ENCODE assay signal across 28 cellular contexts in genomic region chr11:3215346-3216026, GRCh38. TPM values are rescaled to one million over a fixed set of nuclear protein-coding genes. Genes with fewer than 3 reads are reported as not detected.
DNase-seq lines count a peak whose midpoint lies in the region; ATAC-seq, FAIRE-seq and TF ChIP-seq lines count a peak whose summit lies in the region.
"Had no signal": no experiment of that assay in that cellular context is flagged by ENCODE, and none has a peak within 500 bp of the region (broad histone marks: within the 10 kb centered on the region; RNA-seq: fewer than 3 reads in every experiment).

No MANE protein-coding gene starts in this region.

- no peaks in the 10 kb centered on the region for H3K36me3 Mint-ChIP-seq in endothelial cell (ENCODE audit: low read depth, unreplicated experiment)
- H3K36me3 Mint-ChIP-seq: CD8-positive, alpha-beta T cell had no signal

- H3K4me1 ChIP-seq in kidney (ENCODE audit: control insufficient read depth in 1 of 2, insufficient read depth in 1 of 2, low read depth in 1 of 2, low read length in 2 of 2), result no peaks in the 10 kb centered on the region
- peaks cover 0 to 14% (median 0%) of the 10 kb centered on the region in 6 donors for H3K4me1 ChIP-seq in spleen
- H3K4me1 ChIP-seq: pancreas had no signal

- TF ChIP-seq CTCF in kidney (IDR thresholded peaks at IDR 0.05; ENCODE audit: borderline replicate concordance, extremely low read depth, insufficient read depth) (no peak), spleen (IDR thresholded peaks at IDR 0.05 in 8 of 11, conservative IDR thresholded peaks at IDR 0.05 in 3 of 11) (no peak), endothelial cell (IDR thresholded peaks at IDR 0.05; ENCODE audit: unreplicated experiment) (no peak)

- peaks cover 0 to 53% (median 0%) of the 10 kb centered on the region in 7 donors for H3K27me3 ChIP-seq in spleen (replicated peaks in 1 of 7)

- ATAC-seq in Right ventricle myocardium superior (ENCODE audit: poor library complexity) (no peak), Right ventricle myocardium inferior (no peak), GM19395 (IDR thresholded peaks at IDR 0.05; ENCODE audit: unreplicated experiment) (no peak), GM19455 (IDR thresholded peaks at IDR 0.05; ENCODE audit: unreplicated experiment) (no peak)
- ATAC-seq: activated CD8-positive, alpha-beta T cell treated with anti-CD3 and anti-CD28 coated beads, Interleukin-2, amount 10 ng/mL, durations not matched to agents 7 days and 5 days; CD8-positive, alpha-beta T cell; naive thymus-derived CD4-positive, alpha-beta T cell had no signal

- no peak overlapping the region for H3K27ac ChIP-seq in kidney (ENCODE audit: low read depth in 2 of 2, low read length in 2 of 2)
- no peak overlapping the region for H3K27ac ChIP-seq in spleen
- H3K27ac ChIP-seq: breast epithelium, KMS-11, pancreas, SK-N-MC, thoracic aorta, VCaP had no signal

- intact Hi-C loops in Right ventricle myocardium superior (cut with DNase I) (loop anchor here (5.0 kb wide), 2 partner anchors 108 to 178 kb away; no protein-coding TSS in a partner anchor), Right ventricle myocardium inferior (cut with DNase I) (loop anchor here (2.0 kb wide), 2 partner anchors 105 to 179 kb away; no protein-coding TSS in a partner anchor), kidney (cut with DNase I) (loop anchor here (10.0 kb wide), 1 partner anchor 181 kb away; no protein-coding TSS in a partner anchor), spleen (cut with DNase I; ENCODE audit: low total_unique reads) (loop anchor here (5.0 kb wide), 1 partner anchor 178 kb away; no protein-coding TSS in a partner anchor)

- H3K9me3 ChIP-seq in kidney (ENCODE audit: control insufficient read depth in 1 of 2, low read length in 2 of 2) (no peaks in the 10 kb centered on the region), spleen (peaks cover 0 to 16% (median 15%) of the 10 kb centered on the region in 8 donors)
- H3K9me3 ChIP-seq: pancreas had no signal

- no peak for FAIRE-seq in kidney (lab: Jason Lieb, UNC)
- FAIRE-seq: GM12891, pancreas had no signal

- H3K27ac Mint-ChIP-seq in endothelial cell (ENCODE audit: unreplicated experiment), result no peak overlapping the region
- H3K27ac Mint-ChIP-seq: activated CD8-positive, alpha-beta T cell treated with anti-CD3 and anti-CD28 coated beads, Interleukin-2, amount 10 ng/mL, durations not matched to agents 7 days and 5 days; CD8-positive, alpha-beta T cell; dendritic cell treated with granulocyte-macrophage colony-stimulating factor and Interleukin-4, amounts not matched to agents 40 ng/mL and 50 ng/mL, for 4 days; naive thymus-derived CD4-positive, alpha-beta T cell had no signal

- 59 to 89% (median 75%) methylated on average over 9 to 17 of the region's 17 CpGs for WGBS in spleen, 5 donors

- no peaks in the 10 kb centered on the region for H3K9me3 Mint-ChIP-seq in endothelial cell (ENCODE audit: unreplicated experiment)

- DNase-seq in Right ventricle myocardium superior (peak; percentile 37), Right ventricle myocardium inferior (ENCODE audit: missing footprints) (no peak), NCI-H69 (lab: John Stamatoyannopoulos, UW) (peak; percentile 66), kidney (peak; percentile 46), spleen (peak; percentile 63), endothelial cell (ENCODE audit: low spot score) (no peak)
- DNase-seq: activated CD8-positive, alpha-beta T cell treated with anti-CD3 and anti-CD28 coated beads, Interleukin-2, amount 10 ng/mL, durations not matched to agents 7 days and 5 days; activated T-cell treated with anti-CD3 and anti-CD28 coated beads, Interleukin-2, amount 50 U/mL, for 48 hours; CD8-positive, alpha-beta T cell; DMS79; foreskin fibroblast; GOT3; naive thymus-derived CD4-positive, alpha-beta T cell; NCI-H1048; NCI-H187 treated with DMSO at 0.1 percent for 48 hours; stimulated activated CD4-positive, alpha-beta T cell treated with anti-CD3 and anti-CD28 coated beads, Interleukin-2, amount 100 ng/mL, for 24 hours; stimulated activated naive CD4-positive, alpha-beta T cell; T-helper 2 cell had no signal

- TF ChIP-seq POLR2A in spleen (IDR thresholded peaks at IDR 0.05), result no peak

- no peak overlapping the region for H3K4me3 ChIP-seq in kidney (ENCODE audit: low read length in 2 of 2)
- H3K4me3 ChIP-seq in spleen, result no peak overlapping the region
- H3K4me3 ChIP-seq: breast epithelium, pancreas, SK-N-MC, thoracic aorta had no signal

- no peak overlapping the region for H3K9ac ChIP-seq in kidney (ENCODE audit: low read length in 2 of 2)
- H3K9ac ChIP-seq: KMS-11 had no signal

- peaks cover 49% of the 10 kb centered on the region for H3K4me1 Mint-ChIP-seq in endothelial cell (ENCODE audit: unreplicated experiment)

- no peaks in the 10 kb centered on the region for H3K36me3 ChIP-seq in kidney (ENCODE audit: control insufficient read depth in 1 of 2, insufficient read depth in 2 of 2, low read length in 2 of 2)
- no peaks in the 10 kb centered on the region for H3K36me3 ChIP-seq in spleen
- H3K36me3 ChIP-seq: breast epithelium, pancreas, thoracic aorta had no signal

- peaks cover 15% of the 10 kb centered on the region for H3K27me3 Mint-ChIP-seq in endothelial cell (ENCODE audit: unreplicated experiment)

- H3K4me3 Mint-ChIP-seq in endothelial cell (ENCODE audit: unreplicated experiment), result no peak overlapping the region
- H3K4me3 Mint-ChIP-seq: activated CD8-positive, alpha-beta T cell treated with anti-CD3 and anti-CD28 coated beads, Interleukin-2, amount 10 ng/mL, durations not matched to agents 7 days and 5 days; CD8-positive, alpha-beta T cell; dendritic cell treated with granulocyte-macrophage colony-stimulating factor and Interleukin-4, amounts not matched to agents 40 ng/mL and 50 ng/mL, for 4 days; naive thymus-derived CD4-positive, alpha-beta T cell had no signal

RNA-seq across cellular contexts. Expression of gene MRGPRG, which starts 3.1 kb away (rescaled TPM):
- total RNA-seq in Right ventricle myocardium superior (not detected), Right ventricle myocardium inferior (not detected), kidney (not detected), spleen (not detected), endothelial cell (ENCODE audit: unreplicated experiment) (not detected)
- polyA plus RNA-seq in kidney (ENCODE audit: insufficient read depth, low read depth, low replicate concordance) (not detected), spleen (not detected)
- total RNA-seq: activated CD8-positive, alpha-beta T cell treated with anti-CD3 and anti-CD28 coated beads, Interleukin-2, amount 10 ng/mL, durations not matched to agents 7 days and 5 days; breast epithelium; CD8-positive, alpha-beta T cell; naive thymus-derived CD4-positive, alpha-beta T cell; pancreas; thoracic aorta had no signal
- polyA plus RNA-seq: naive thymus-derived CD4-positive, alpha-beta T cell; pancreas had no signal

RNA-seq across cellular contexts. Expression of gene MRGPRE, which starts 16.7 kb away (rescaled TPM):
- total RNA-seq in Right ventricle myocardium superior (0.16 TPM), Right ventricle myocardium inferior (not detected), kidney (0.22 TPM), spleen (1 to 10 TPM in 2 of 7 donors, under 1 TPM in 2, not detected in 3; 0.41 to 1.9 (median 1.2) TPM), endothelial cell (ENCODE audit: unreplicated experiment) (not detected)
- polyA plus RNA-seq in kidney (ENCODE audit: insufficient read depth, low read depth, low replicate concordance) (not detected), spleen (not detected)
- total RNA-seq: activated CD8-positive, alpha-beta T cell treated with anti-CD3 and anti-CD28 coated beads, Interleukin-2, amount 10 ng/mL, durations not matched to agents 7 days and 5 days; breast epithelium; CD8-positive, alpha-beta T cell; naive thymus-derived CD4-positive, alpha-beta T cell; thoracic aorta had no signal
- polyA plus RNA-seq: naive thymus-derived CD4-positive, alpha-beta T cell had no signal

RNA-seq across cellular contexts. Expression of gene OSBPL5, which starts 50.4 kb away (rescaled TPM):
- total RNA-seq in Right ventricle myocardium superior (15.3 TPM), Right ventricle myocardium inferior (18.4 TPM), kidney (63.0 TPM), spleen (10 to 100 TPM; 37.2 to 91.2 (median 73.3) TPM), endothelial cell (ENCODE audit: unreplicated experiment) (55.2 TPM)
- polyA plus RNA-seq in kidney (ENCODE audit: insufficient read depth, low read depth, low replicate concordance) (8.5 TPM), spleen (10 to 100 TPM in 2 of 3 donors, 1 to 10 TPM in 1; 5.1 to 21.6 (median 10.7) TPM)

Comparison
In these comparisons a context has a peak if more than half of its experiments do, and no peak if none do; other contexts are left out.
1. DNase-seq: peak in Right ventricle myocardium superior (single experiment), NCI-H69 (single experiment), kidney (single experiment) and spleen (single experiment); none in Right ventricle myocardium inferior (single experiment) and endothelial cell (single experiment).